1 cellular context compared by ENCODE assay signal in the genomic region with DNA sequence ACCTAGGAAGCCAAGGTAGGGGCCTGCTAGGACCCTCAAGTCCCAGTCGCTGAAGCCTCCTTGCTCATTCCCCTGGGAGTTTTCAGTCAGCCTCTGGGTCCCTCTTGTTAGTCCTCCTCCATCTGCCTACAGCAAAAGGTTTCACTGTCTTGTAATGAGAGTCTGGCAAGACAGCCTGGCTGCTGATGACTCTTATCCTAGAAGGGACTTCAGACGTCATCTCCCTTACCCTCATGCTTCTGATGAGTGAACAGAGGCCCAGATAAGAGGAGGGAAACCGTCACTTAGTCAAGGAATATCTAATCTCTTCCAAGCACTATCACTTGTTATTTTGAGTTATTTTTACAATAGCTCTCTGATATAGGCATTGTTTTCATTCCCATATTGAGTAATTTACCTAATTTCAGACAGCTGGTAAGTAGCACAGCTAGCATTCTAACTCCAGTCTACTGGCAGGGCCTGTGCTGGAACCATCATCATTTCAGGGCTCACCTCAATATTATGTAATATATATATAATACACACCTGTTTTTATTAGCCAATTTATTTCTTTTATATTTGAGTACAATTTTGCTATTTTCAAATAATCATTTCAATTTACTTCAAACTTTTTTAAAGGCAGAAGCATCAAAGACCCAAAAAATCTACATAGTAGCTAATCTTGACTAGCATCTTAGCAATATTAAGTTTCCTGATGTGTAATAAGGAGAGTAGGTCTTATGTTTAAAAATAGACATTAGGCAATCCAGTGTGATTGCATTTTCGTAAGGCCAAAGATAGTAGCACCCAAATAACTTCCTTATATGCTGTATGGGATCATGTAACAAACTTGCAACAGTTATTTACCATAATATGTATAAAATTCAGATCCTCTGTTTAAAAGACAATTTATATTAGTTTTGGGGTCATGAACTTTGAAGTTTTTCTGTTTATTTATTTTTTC.
TF ChIP-seq lines count a peak whose summit lies in the region.

No MANE protein-coding gene starts in this region.

TF ChIP-seq in SK-N-SH, 30 proteins besides CTCF, POLR2A, EP300 and RAD21 (continued from another document):
- TF ChIP-seq, protein P1, sequence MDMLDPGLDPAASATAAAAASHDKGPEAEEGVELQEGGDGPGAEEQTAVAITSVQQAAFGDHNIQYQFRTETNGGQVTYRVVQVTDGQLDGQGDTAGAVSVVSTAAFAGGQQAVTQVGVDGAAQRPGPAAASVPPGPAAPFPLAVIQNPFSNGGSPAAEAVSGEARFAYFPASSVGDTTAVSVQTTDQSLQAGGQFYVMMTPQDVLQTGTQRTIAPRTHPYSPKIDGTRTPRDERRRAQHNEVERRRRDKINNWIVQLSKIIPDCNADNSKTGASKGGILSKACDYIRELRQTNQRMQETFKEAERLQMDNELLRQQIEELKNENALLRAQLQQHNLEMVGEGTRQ (IDR thresholded peaks at IDR 0.05; ENCODE audit: borderline replicate concordance, low read depth, low read length), result no peak
- no peak for TF ChIP-seq FOSL2 (IDR thresholded peaks at IDR 0.05; ENCODE audit: borderline replicate concordance, low read depth)
- no peak for TF ChIP-seq EZH2phosphoT487 (IDR thresholded peaks at IDR 0.05; ENCODE audit: borderline replicate concordance, low read depth)
TF ChIP-seq in SK-N-SH: peak in this region for 0.
